ENCODE assay signal across 33 cellular contexts in genomic region chr12:31471823-31472222, GRCh38.
DNase-seq lines count a peak whose midpoint lies in the region; ATAC-seq, FAIRE-seq and TF ChIP-seq lines count a peak whose summit lies in the region.
"Had no signal": no experiment of that assay in that cellular context is flagged by ENCODE, and none has a peak within 500 bp of the region (broad histone marks: within the 10 kb centered on the region; RNA-seq: fewer than 3 reads in every experiment).

No MANE protein-coding gene starts in this region.

- H3K4me3 ChIP-seq in PC-3 (ENCODE audit: low read length) (no peak overlapping the region), bronchial epithelial cell (ENCODE audit: low read depth, low read length) (no peak overlapping the region), SJCRH30 (no peak overlapping the region)
- H3K4me3 ChIP-seq: BLaER1 treated with 17β-estradiol and CSF1 and Interleukin-3, amounts not matched to agents 10 nM and 100 nM; GM23248; heart right ventricle; PC-9 had no signal

- CTCF ChIA-PET in PC-3 (lab: Charles Lee): interaction anchor here (1.1 kb wide), 1 partner anchor 47 kb away, joined by 3 read pairs; no protein-coding TSS in a partner anchor

- H3F3A ChIP-seq in PC-3 (ENCODE audit: low read length, unreplicated experiment): no peaks in the 10 kb centered on the region

- POLR2A ChIA-PET in PC-3 (lab: Charles Lee; ENCODE audit: unreplicated experiment): interaction anchor here (0.6 kb wide), 2 partner anchors 25 to 118 kb away, joined by 4 to 9 read pairs; no protein-coding TSS in a partner anchor

- no peak overlapping the region for H3K27ac Mint-ChIP-seq in CD14-positive monocyte
- H3K27ac Mint-ChIP-seq: activated CD4-positive, alpha-beta T cell treated with anti-CD3 and anti-CD28 coated beads for 36 hours; activated CD8-positive, alpha-beta T cell treated with anti-CD3 and anti-CD28 coated beads, Interleukin-2, amount 10 ng/mL, durations not matched to agents 7 days and 5 days; activated naive CD8-positive, alpha-beta T cell treated with anti-CD3 and anti-CD28 coated beads for 36 hours; naive thymus-derived CD4-positive, alpha-beta T cell; stimulated activated effector memory CD8-positive, alpha-beta T cell treated with anti-CD3 and anti-CD28 coated beads, Interleukin-12 subunit alpha, Interleukin-12 subunit beta, amount 100 ng/mL, for 72 hours; T-helper 2 cell treated with Interferon-gamma antibody and Interleukin-4, amounts not matched to agents 5 μg/mL and 100 μg/mL, for 36 hours; type B pancreatic cell had no signal

- H3K4me2 ChIP-seq in PC-3 (ENCODE audit: low read length): peak overlapping the region; percentile 40
- H3K4me2 ChIP-seq: BLaER1 treated with 17β-estradiol and CSF1 and Interleukin-3, amounts not matched to agents 10 nM and 100 nM; PC-9 had no signal

- H2AFZ ChIP-seq in PC-3 (ENCODE audit: low read length): no peak overlapping the region
- H2AFZ ChIP-seq: GM23248, PC-9 had no signal

- no TSS peak for BruUV-seq in PC-3 (replicated peaks; lab: Mats Ljungman, UMichigan)

- no peaks in the 10 kb centered on the region for H3K27me3 Mint-ChIP-seq in CD14-positive monocyte (ENCODE audit: low read depth in 3 of 3)
- H3K27me3 Mint-ChIP-seq: activated CD4-positive, alpha-beta T cell treated with anti-CD3 and anti-CD28 coated beads for 36 hours; type B pancreatic cell had no signal

- H3K36me3 ChIP-seq in PC-3 (ENCODE audit: low read depth, low read length): no peaks in the 10 kb centered on the region
- no peaks in the 10 kb centered on the region for H3K36me3 ChIP-seq in bronchial epithelial cell (ENCODE audit: control insufficient read depth, insufficient read depth, low read length)
- H3K36me3 ChIP-seq in SJCRH30: no peaks in the 10 kb centered on the region
- H3K36me3 ChIP-seq: BLaER1 treated with 17β-estradiol and CSF1 and Interleukin-3, amounts not matched to agents 10 nM and 100 nM had no signal

- no peak overlapping the region for H3K9ac ChIP-seq in PC-3 (ENCODE audit: low read length)
- H3K9ac ChIP-seq: BLaER1 treated with 17β-estradiol and CSF1 and Interleukin-3, amounts not matched to agents 10 nM and 100 nM; GM23248 had no signal

- H3K4me1 ChIP-seq in PC-3 (ENCODE audit: insufficient read depth, low read length): peaks cover 30% of the 10 kb centered on the region
- H3K4me1 ChIP-seq in SJCRH30: no peaks in the 10 kb centered on the region

- no peaks in the 10 kb centered on the region for H4K20me1 ChIP-seq in PC-3 (ENCODE audit: low read length)
- H4K20me1 ChIP-seq: BLaER1 treated with 17β-estradiol and CSF1 and Interleukin-3, amounts not matched to agents 10 nM and 100 nM had no signal

- H3K27ac ChIP-seq in PC-3 (ENCODE audit: low read length) (peak overlapping the region; percentile 72), SJCRH30 (no peak overlapping the region)
- H3K27ac ChIP-seq: 22Rv1; BLaER1 treated with 17β-estradiol and CSF1 and Interleukin-3, amounts not matched to agents 10 nM and 100 nM; GM23248; heart right ventricle; PC-9 had no signal

- no peaks in the 10 kb centered on the region for H3K27me3 ChIP-seq in PC-3 (ENCODE audit: low read length)
- H3K27me3 ChIP-seq in bronchial epithelial cell (ENCODE audit: control insufficient read depth, insufficient read depth, low read length): no peaks in the 10 kb centered on the region
- no peaks in the 10 kb centered on the region for H3K27me3 ChIP-seq in SJCRH30
- H3K27me3 ChIP-seq: BLaER1 treated with 17β-estradiol and CSF1 and Interleukin-3, amounts not matched to agents 10 nM and 100 nM; heart right ventricle had no signal

- peaks cover 0 to 4% (median 1%) of the 10 kb centered on the region in 7 donors for H3K9me3 Mint-ChIP-seq in CD14-positive monocyte
- H3K9me3 Mint-ChIP-seq: activated naive CD8-positive, alpha-beta T cell treated with anti-CD3 and anti-CD28 coated beads for 36 hours; central memory CD8-positive, alpha-beta T cell; stimulated activated effector memory CD8-positive, alpha-beta T cell treated with anti-CD3 and anti-CD28 coated beads, Interleukin-12 subunit alpha, Interleukin-12 subunit beta, amount 100 ng/mL, for 72 hours; T-helper 2 cell treated with Interferon-gamma antibody and Interleukin-4, amounts not matched to agents 5 μg/mL and 100 μg/mL, for 36 hours; type B pancreatic cell had no signal

- no peaks in the 10 kb centered on the region for H3K79me2 ChIP-seq in PC-3 (ENCODE audit: low read length)

- DNase-seq in NCI-H2107 treated with DMSO at 0.1 percent for 48 hours (lab: John Stamatoyannopoulos, UW; ENCODE audit: unreplicated experiment) (peak; percentile 6), NCI-H2107 (lab: John Stamatoyannopoulos, UW) (no peak), PC-3 (peak; percentile 95), bronchial epithelial cell (ENCODE audit: low read depth) (peak; percentile 11), SJCRH30 (no peak), dermis blood vessel endothelial cell (no peak), CD14-positive monocyte (ENCODE audit: low spot score) (no peak), DMS 273 (lab: John Stamatoyannopoulos, UW; ENCODE audit: unreplicated experiment) (no peak)
- DNase-seq: activated CD4-positive, alpha-beta T cell treated with anti-CD3 and anti-CD28 coated beads for 36 hours; activated CD8-positive, alpha-beta T cell treated with anti-CD3 and anti-CD28 coated beads, Interleukin-2, amount 10 ng/mL, durations not matched to agents 7 days and 5 days; activated naive CD8-positive, alpha-beta T cell treated with anti-CD3 and anti-CD28 coated beads for 36 hours; anterior cingulate cortex; GM23248; heart right ventricle; KG1; MM.1S; naive thymus-derived CD4-positive, alpha-beta T cell; NCI-H1930; NCI-H226; NCI-H69; nucleus accumbens; PC-9; Right ventricle myocardium superior; stimulated activated CD4-positive, alpha-beta T cell treated with anti-CD3 and anti-CD28 coated beads, Interleukin-15, amount 100 ng/mL, for 24 hours had no signal

- no peaks in the 10 kb centered on the region for H3K9me3 ChIP-seq in PC-3 (ENCODE audit: low read length)
- no peaks in the 10 kb centered on the region for H3K9me3 ChIP-seq in SJCRH30 (replicated peaks)
- H3K9me3 ChIP-seq: heart right ventricle had no signal

- H3K36me3 Mint-ChIP-seq in CD14-positive monocyte: no peaks in the 10 kb centered on the region
- H3K36me3 Mint-ChIP-seq: activated naive CD8-positive, alpha-beta T cell treated with anti-CD3 and anti-CD28 coated beads for 36 hours; naive thymus-derived CD4-positive, alpha-beta T cell; stimulated activated effector memory CD8-positive, alpha-beta T cell treated with anti-CD3 and anti-CD28 coated beads, Interleukin-12 subunit alpha, Interleukin-12 subunit beta, amount 100 ng/mL, for 72 hours had no signal

- TF ChIP-seq CTCF in PC-3 (conservative IDR thresholded peaks at IDR 0.05; ENCODE audit: low read depth, low read length) (no peak), bronchial epithelial cell (IDR thresholded peaks at IDR 0.05; ENCODE audit: insufficient read depth, low read length, severe bottlenecking) (no peak), CD14-positive monocyte (IDR thresholded peaks at IDR 0.05) (no peak)

- ATAC-seq in PC-3: peak; percentile 95
- ATAC-seq: activated CD4-positive, alpha-beta T cell treated with anti-CD3 and anti-CD28 coated beads for 36 hours; activated CD8-positive, alpha-beta T cell treated with anti-CD3 and anti-CD28 coated beads, Interleukin-2, amount 10 ng/mL, durations not matched to agents 7 days and 5 days; heart right ventricle; naive thymus-derived CD4-positive, alpha-beta T cell; stimulated activated effector memory CD8-positive, alpha-beta T cell treated with anti-CD3 and anti-CD28 coated beads, Interleukin-12 subunit alpha, Interleukin-12 subunit beta, amount 100 ng/mL, for 72 hours had no signal

- no peaks in the 10 kb centered on the region for H3K9me2 ChIP-seq in PC-3 (replicated peaks; ENCODE audit: low read length)

- no peak overlapping the region for H3K4me3 Mint-ChIP-seq in CD14-positive monocyte
- H3K4me3 Mint-ChIP-seq: activated CD4-positive, alpha-beta T cell treated with anti-CD3 and anti-CD28 coated beads for 36 hours; activated CD8-positive, alpha-beta T cell treated with anti-CD3 and anti-CD28 coated beads, Interleukin-2, amount 10 ng/mL, durations not matched to agents 7 days and 5 days; activated naive CD8-positive, alpha-beta T cell treated with anti-CD3 and anti-CD28 coated beads for 36 hours; central memory CD8-positive, alpha-beta T cell; naive thymus-derived CD4-positive, alpha-beta T cell; stimulated activated effector memory CD8-positive, alpha-beta T cell treated with anti-CD3 and anti-CD28 coated beads, Interleukin-12 subunit alpha, Interleukin-12 subunit beta, amount 100 ng/mL, for 72 hours; T-helper 2 cell treated with Interferon-gamma antibody and Interleukin-4, amounts not matched to agents 5 μg/mL and 100 μg/mL, for 36 hours; type B pancreatic cell had no signal

- H3K4me1 Mint-ChIP-seq in CD14-positive monocyte: peaks cover 4% of the 10 kb centered on the region
- H3K4me1 Mint-ChIP-seq: activated CD4-positive, alpha-beta T cell treated with anti-CD3 and anti-CD28 coated beads for 36 hours; activated naive CD8-positive, alpha-beta T cell treated with anti-CD3 and anti-CD28 coated beads for 36 hours; central memory CD8-positive, alpha-beta T cell; stimulated activated effector memory CD8-positive, alpha-beta T cell treated with anti-CD3 and anti-CD28 coated beads, Interleukin-12 subunit alpha, Interleukin-12 subunit beta, amount 100 ng/mL, for 72 hours had no signal

- intact Hi-C loops in PC-3 (cut with micrococcal nuclease): loop anchor here (1.0 to 10.0 kb wide), 4 partner anchors 19 to 163 kb away; partner anchors contain the start of gene DENND5B
- intact Hi-C loops in CD14-positive monocyte (cut with micrococcal nuclease): no loop called here

- no peak for FAIRE-seq in bronchial epithelial cell (lab: Jason Lieb, UNC)
- FAIRE-seq: endometrium, frontal cortex, keratinocyte had no signal

Comparison
In these comparisons a context has a peak if more than half of its experiments do, and no peak if none do; other contexts are left out.
1. DNase-seq: peak in NCI-H2107 treated with DMSO at 0.1 percent for 48 hours (single experiment), PC-3 (single experiment) and bronchial epithelial cell (single experiment); none in NCI-H2107 (single experiment), SJCRH30 (0 of 2), dermis blood vessel endothelial cell (single experiment), CD14-positive monocyte (single experiment) and DMS 273 (single experiment).